Comparison of ENCODE assay signal across 20 cellular contexts in the genomic region with DNA sequence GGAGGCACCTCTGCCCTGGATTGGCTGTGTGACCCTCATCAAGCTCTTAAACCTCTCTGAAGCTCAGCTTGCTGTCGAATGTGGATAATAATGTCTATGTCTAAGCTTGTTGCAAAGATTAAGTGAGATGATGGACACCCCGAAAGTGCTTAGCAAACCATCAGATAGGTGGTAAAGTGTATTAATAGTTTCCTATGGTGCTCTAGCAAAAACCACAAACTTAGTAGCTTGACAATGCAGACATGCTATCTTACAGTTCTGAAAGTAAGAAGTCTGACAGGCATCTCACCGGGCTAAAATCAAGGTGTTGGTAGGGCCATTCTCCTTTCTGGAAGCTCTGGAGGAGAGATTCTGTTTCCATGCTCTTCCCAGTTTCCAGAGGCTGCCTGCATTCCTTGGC.
"Had no signal": no experiment of that assay in that cellular context is flagged by ENCODE, and none has a peak within 500 bp of the region (broad histone marks: within the 10 kb centered on the region; RNA-seq: fewer than 3 reads in every experiment).

No MANE protein-coding gene starts in this region.

- H3K9me3 ChIP-seq: MG63, SJSA1 had no signal

- DNase-seq: Karpas-422, KBM-7, MG63, NCI-H1105, NCI-H1417, NCI-H1436 treated with DMSO at 0.1 percent for 48 hours, NCI-H1694, NCI-H187 treated with DMSO at 0.1 percent for 48 hours, NCI-H2029 treated with DMSO at 0.1 percent for 48 hours, NCI-H2171 treated with DMSO at 0.1 percent for 48 hours, NCI-H345, NCI-H446 treated with DMSO at 0.1 percent for 48 hours, NCI-H510A treated with DMSO at 0.1 percent for 48 hours, NCI-H526, Right ventricle myocardium superior, RPMI8226, SIG-M5 had no signal

- H3K36me3 ChIP-seq: MG63, SJSA1 had no signal

- H3K4me3 ChIP-seq: MG63, SJSA1, SK-N-MC had no signal

- H3K27ac ChIP-seq: SJSA1, SK-N-MC had no signal

- H3K27me3 ChIP-seq: MG63, SJSA1 had no signal

- FAIRE-seq: RCC 7860 had no signal
